ENCODE assay signal across 2 cellular contexts in the genomic region with DNA sequence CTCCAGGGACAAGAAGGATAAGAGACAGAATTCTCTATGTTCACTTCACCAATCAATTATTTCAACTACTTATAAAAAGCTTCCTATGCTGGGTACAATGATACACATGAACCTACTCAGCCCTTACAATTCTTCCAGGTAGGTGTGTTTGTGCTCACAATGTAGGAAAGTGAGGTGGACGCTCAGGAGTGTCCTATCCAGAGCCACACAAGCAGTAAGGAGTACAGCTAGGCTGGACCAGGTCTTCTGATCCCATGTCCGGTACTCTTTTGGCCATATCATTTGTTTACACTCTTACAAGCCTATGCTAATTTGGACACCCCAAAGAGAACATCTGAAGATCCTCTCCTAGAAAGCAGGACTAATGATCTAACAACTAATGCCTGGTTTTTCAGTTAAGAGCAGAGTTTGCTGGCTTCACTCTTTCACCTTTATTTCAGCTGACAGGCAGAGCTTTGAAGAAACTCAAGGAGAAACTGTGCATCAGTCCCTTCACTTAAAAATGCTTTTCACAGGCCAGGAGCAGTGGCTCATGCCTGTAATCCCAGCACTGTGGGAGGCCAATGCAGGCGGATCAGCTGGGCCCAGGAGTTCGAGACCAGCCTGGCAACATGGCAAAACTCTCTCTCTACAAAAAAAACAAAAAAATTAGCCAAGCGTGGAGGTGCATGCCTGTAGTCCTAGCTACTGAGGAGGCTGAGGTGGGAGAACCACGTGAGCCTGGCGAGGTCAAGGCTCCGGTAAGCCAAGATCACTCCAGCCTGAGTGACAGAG.
TF ChIP-seq lines count a peak whose summit lies in the region.

No MANE protein-coding gene starts in this region.

TF ChIP-seq in GM23338, 12 proteins besides CTCF, POLR2A, EP300 and RAD21:
- TF ChIP-seq EZH2phosphoT487 (IDR thresholded peaks at IDR 0.05; ENCODE audit: unreplicated experiment) = no peak
- TF ChIP-seq, protein P1, sequence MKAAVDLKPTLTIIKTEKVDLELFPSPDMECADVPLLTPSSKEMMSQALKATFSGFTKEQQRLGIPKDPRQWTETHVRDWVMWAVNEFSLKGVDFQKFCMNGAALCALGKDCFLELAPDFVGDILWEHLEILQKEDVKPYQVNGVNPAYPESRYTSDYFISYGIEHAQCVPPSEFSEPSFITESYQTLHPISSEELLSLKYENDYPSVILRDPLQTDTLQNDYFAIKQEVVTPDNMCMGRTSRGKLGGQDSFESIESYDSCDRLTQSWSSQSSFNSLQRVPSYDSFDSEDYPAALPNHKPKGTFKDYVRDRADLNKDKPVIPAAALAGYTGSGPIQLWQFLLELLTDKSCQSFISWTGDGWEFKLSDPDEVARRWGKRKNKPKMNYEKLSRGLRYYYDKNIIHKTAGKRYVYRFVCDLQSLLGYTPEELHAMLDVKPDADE (IDR thresholded peaks at IDR 0.05) = no peak
TF ChIP-seq in GM23338: peak in this region for 0.

TF ChIP-seq in SK-N-SH, 30 proteins besides CTCF, POLR2A, EP300 and RAD21:
- TF ChIP-seq GABPA (IDR thresholded peaks at IDR 0.05; ENCODE audit: low read depth) (no peak), FOXM1 (IDR thresholded peaks at IDR 0.05; ENCODE audit: low read depth) (no peak), TAF1 (IDR thresholded peaks at IDR 0.05; ENCODE audit: borderline replicate concordance, low read depth, low read length) (no peak), ELF1 (IDR thresholded peaks at IDR 0.05) (no peak)
- TF ChIP-seq, protein P2, sequence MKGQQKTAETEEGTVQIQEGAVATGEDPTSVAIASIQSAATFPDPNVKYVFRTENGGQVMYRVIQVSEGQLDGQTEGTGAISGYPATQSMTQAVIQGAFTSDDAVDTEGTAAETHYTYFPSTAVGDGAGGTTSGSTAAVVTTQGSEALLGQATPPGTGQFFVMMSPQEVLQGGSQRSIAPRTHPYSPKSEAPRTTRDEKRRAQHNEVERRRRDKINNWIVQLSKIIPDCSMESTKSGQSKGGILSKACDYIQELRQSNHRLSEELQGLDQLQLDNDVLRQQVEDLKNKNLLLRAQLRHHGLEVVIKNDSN (IDR thresholded peaks at IDR 0.05; ENCODE audit: borderline replicate concordance, low read depth) = no peak
